Comparison of ENCODE assay signal across 39 cellular contexts in genomic region chr1:38055965-38056364, GRCh38. TPM values are rescaled to one million over a fixed set of nuclear protein-coding genes. Genes with fewer than 3 reads are reported as not detected.
DNase-seq lines count a peak whose midpoint lies in the region; ATAC-seq, FAIRE-seq and TF ChIP-seq lines count a peak whose summit lies in the region.
"Had no signal": no experiment of that assay in that cellular context is flagged by ENCODE, and none has a peak within 500 bp of the region (broad histone marks: within the 10 kb centered on the region; RNA-seq: fewer than 3 reads in every experiment).

No MANE protein-coding gene starts in this region.

- H3K9me1 ChIP-seq in K562 (ENCODE audit: control insufficient read depth, insufficient read depth, low read length) = no peaks in the 10 kb centered on the region

- H3K27ac ChIP-seq in astrocyte (ENCODE audit: low read depth, low read length) = no peak overlapping the region
- no peak overlapping the region for H3K27ac ChIP-seq in K562 (ENCODE audit: extremely low read depth, low read depth, low read length)
- H3K27ac ChIP-seq in H1 (ENCODE audit: low read depth, low read length) = no peak overlapping the region
- H3K27ac ChIP-seq: 22Rv1; A549; BLaER1; BLaER1 treated with 17β-estradiol and CSF1 and Interleukin-3, amounts not matched to agents 10 nM and 100 nM; C4-2B had no signal

- peaks cover 8% of the 10 kb centered on the region for H3K79me1 ChIP-seq in H1 (ENCODE audit: low read depth, low read length)

- peak overlapping the region; percentile 45 for H3K4me2 ChIP-seq in astrocyte (ENCODE audit: low read length)
- no peak overlapping the region for H3K4me2 ChIP-seq in K562 (ENCODE audit: insufficient read depth, low read length)
- no peak overlapping the region for H3K4me2 ChIP-seq in H1 (ENCODE audit: insufficient read depth in 1 of 2, low read depth in 2 of 2, low read length in 2 of 2)
- H3K4me2 ChIP-seq: A549; BLaER1; BLaER1 treated with 17β-estradiol and CSF1 and Interleukin-3, amounts not matched to agents 10 nM and 100 nM had no signal

- BruUV-seq in K562 (replicated peaks; lab: Mats Ljungman, UMichigan) = no TSS peak

- H2BK5ac ChIP-seq in H1 (ENCODE audit: low read depth, low read length) = no peak overlapping the region

- TF ChIP-seq CTCF in natural killer cell (IDR thresholded peaks at IDR 0.05) (no peak), astrocyte (IDR thresholded peaks at IDR 0.05; ENCODE audit: insufficient read depth, low read depth, low read length) (no peak), K562 (IDR thresholded peaks at IDR 0.05 in 2 of 3, conservative IDR thresholded peaks at IDR 0.05 in 1 of 3; ENCODE audit: insufficient read depth in 2 of 3, low read depth in 1 of 3, low read length in 3 of 3) (no peak), H1 (IDR thresholded peaks at IDR 0.05; ENCODE audit: control extremely low read depth in 1 of 3, insufficient read depth in 1 of 3, low read depth in 1 of 3, low read length in 3 of 3) (no peak)

- H3K4ac ChIP-seq in H1 (replicated peaks; ENCODE audit: insufficient read length, low read depth, low read length) = no peak overlapping the region

- no peak for TF ChIP-seq POLR2A in K562 (conservative IDR thresholded peaks at IDR 0.05)
- TF ChIP-seq POLR2A in H1 (IDR thresholded peaks at IDR 0.05; ENCODE audit: control extremely low read depth in 1 of 2, low read depth in 2 of 2, low read length in 2 of 2) = no peak

- H3K27ac Mint-ChIP-seq in natural killer cell treated with Interleukin-12 subunit alpha and Interleukin-12 subunit beta and Interleukin-15 and Interleukin-18, amount 100 ng/mL, for 72 hours = no peak overlapping the region
- H3K27ac Mint-ChIP-seq in natural killer cell = no peak overlapping the region
- no peak overlapping the region for H3K27ac Mint-ChIP-seq in astrocyte (ENCODE audit: unreplicated experiment)
- H3K27ac Mint-ChIP-seq: B cell; CD4-positive, alpha-beta memory T cell; CD4-positive, alpha-beta T cell; CD4-positive, CD25-positive, alpha-beta regulatory T cell; CD8-positive, alpha-beta T cell had no signal

- peaks cover 12 to 34% of the 10 kb centered on the region in 2 donors for H3K27me3 Mint-ChIP-seq in natural killer cell treated with Interleukin-12 subunit alpha and Interleukin-12 subunit beta and Interleukin-15 and Interleukin-18, amount 100 ng/mL, for 72 hours
- H3K27me3 Mint-ChIP-seq in natural killer cell (ENCODE audit: low read depth in 2 of 2) (peaks cover 10 to 17% of the 10 kb centered on the region in 2 donors), astrocyte (ENCODE audit: low read depth, unreplicated experiment) (peaks cover 34% of the 10 kb centered on the region)
- H3K27me3 Mint-ChIP-seq: B cell; CD4-positive, alpha-beta memory T cell had no signal

- H3K36me3 ChIP-seq in astrocyte (ENCODE audit: insufficient read depth, low read length) (no peaks in the 10 kb centered on the region), K562 (ENCODE audit: control insufficient read depth, insufficient read depth, low read length) (no peaks in the 10 kb centered on the region), H1 (ENCODE audit: control insufficient read depth in 2 of 4, insufficient read depth in 4 of 4, low read length in 3 of 4) (no peaks in the 10 kb centered on the region)
- H3K36me3 ChIP-seq: BE2C; BLaER1; BLaER1 treated with 17β-estradiol and CSF1 and Interleukin-3, amounts not matched to agents 10 nM and 100 nM had no signal

- TF ChIP-seq RAD21 in K562 (CRISPR knock-in tag; conservative IDR thresholded peaks at IDR 0.05 in 1 of 2, IDR thresholded peaks at IDR 0.05 in 1 of 2) (no peak), H1 (IDR thresholded peaks at IDR 0.05 in 1 of 2, conservative IDR thresholded peaks at IDR 0.05 in 1 of 2; ENCODE audit: low read depth in 2 of 2, low read length in 2 of 2) (no peak)

- no peak overlapping the region for H3K4me3 Mint-ChIP-seq in natural killer cell treated with Interleukin-12 subunit alpha and Interleukin-12 subunit beta and Interleukin-15 and Interleukin-18, amount 100 ng/mL, for 72 hours
- H3K4me3 Mint-ChIP-seq in natural killer cell = no peak overlapping the region
- H3K4me3 Mint-ChIP-seq in astrocyte (ENCODE audit: unreplicated experiment) = no peak overlapping the region
- H3K4me3 Mint-ChIP-seq: B cell; CD14-positive monocyte; CD4-positive, alpha-beta memory T cell; CD4-positive, alpha-beta T cell; CD8-positive, alpha-beta T cell had no signal

- H4K5ac ChIP-seq in H1 (ENCODE audit: insufficient read length, low read depth, low read length) = no peak overlapping the region

- H3K9me3 Mint-ChIP-seq in natural killer cell treated with Interleukin-12 subunit alpha and Interleukin-12 subunit beta and Interleukin-15 and Interleukin-18, amount 100 ng/mL, for 72 hours = no peaks in the 10 kb centered on the region
- no peaks in the 10 kb centered on the region for H3K9me3 Mint-ChIP-seq in natural killer cell
- no peaks in the 10 kb centered on the region for H3K9me3 Mint-ChIP-seq in astrocyte (ENCODE audit: unreplicated experiment)
- H3K9me3 Mint-ChIP-seq: CD14-positive monocyte; CD4-positive, alpha-beta memory T cell; CD4-positive, alpha-beta T cell; CD4-positive, CD25-positive, alpha-beta regulatory T cell; CD8-positive, alpha-beta T cell had no signal

- no peak for TF ChIP-seq EP300 in K562 (IDR thresholded peaks at IDR 0.05; ENCODE audit: low read length)
- no peak for TF ChIP-seq EP300 in H1 (IDR thresholded peaks at IDR 0.05; ENCODE audit: borderline replicate concordance in 1 of 2, low read depth in 2 of 2, low read length in 2 of 2)

- H3K23me2 ChIP-seq in H1 (ENCODE audit: low read depth, low read length) = 0 out of 2 replicates have a peak, but pooled peaks cover 2% of the 10 kb centered on the region

- no peaks in the 10 kb centered on the region for H3K79me2 ChIP-seq in astrocyte (ENCODE audit: insufficient read depth, low read length)
- H3K79me2 ChIP-seq in K562 (ENCODE audit: control insufficient read depth, insufficient read depth, low read length) = no peaks in the 10 kb centered on the region
- H3K79me2 ChIP-seq in H1 (ENCODE audit: control insufficient read depth in 1 of 2, insufficient read depth in 2 of 2, low read length in 2 of 2) = peaks cover 0 to 9% of the 10 kb centered on the region in 2 experiments; a peak in 1 of 4 replicates

- POLR2A ChIA-PET in K562 (lab: Yijun Ruan, JAX) = interaction anchor here (0.6 to 1.1 kb wide), 3 partner anchors 8 to 67 kb away, joined by 3 read pairs; no protein-coding TSS in a partner anchor
- POLR2A ChIA-PET in H1 (lab: Charles Lee; ENCODE audit: partially characterized antibody) = interaction anchor here (0.8 to 2.7 kb wide), 2 partner anchors 8 to 375 kb away, joined by 3 to 12 read pairs; partner anchors contain the start of gene POU3F1

- H3K36me3 Mint-ChIP-seq in natural killer cell treated with Interleukin-12 subunit alpha and Interleukin-12 subunit beta and Interleukin-15 and Interleukin-18, amount 100 ng/mL, for 72 hours = no peaks in the 10 kb centered on the region
- H3K36me3 Mint-ChIP-seq in natural killer cell (no peaks in the 10 kb centered on the region), astrocyte (ENCODE audit: low read depth, unreplicated experiment) (peaks cover 3% of the 10 kb centered on the region)
- H3K36me3 Mint-ChIP-seq: CD14-positive monocyte; CD4-positive, alpha-beta memory T cell; CD4-positive, CD25-positive, alpha-beta regulatory T cell; CD8-positive, alpha-beta memory T cell; CD8-positive, alpha-beta T cell had no signal

- H3K4me3 ChIP-seq in astrocyte (ENCODE audit: insufficient read depth, low read depth, low read length) (no peak overlapping the region), K562 (no peak overlapping the region), H1 (ENCODE audit: extremely low read depth in 1 of 4, insufficient read depth in 2 of 4, low read depth in 3 of 4, low read length in 4 of 4) (no peak overlapping the region)
- H3K4me3 ChIP-seq: A549; BLaER1; BLaER1 treated with 17β-estradiol and CSF1 and Interleukin-3, amounts not matched to agents 10 nM and 100 nM had no signal

- no peak for FAIRE-seq in astrocyte (lab: Jason Lieb, UNC)
- FAIRE-seq in K562 (lab: Jason Lieb, UNC) = no peak
- peak; percentile 32 for FAIRE-seq in H1 (lab: Jason Lieb, UNC)
- FAIRE-seq: A204.1, A549, D721Med had no signal

- H2AFZ ChIP-seq in astrocyte (ENCODE audit: low read depth, low read length) (no peak overlapping the region), K562 (ENCODE audit: low read depth, low read length) (no peak overlapping the region), H1 (ENCODE audit: low read length) (no peak overlapping the region)

- no peak for ATAC-seq in natural killer cell treated with Interleukin-12 subunit alpha and Interleukin-12 subunit beta and Interleukin-15 and Interleukin-18, amount 100 ng/mL, for 72 hours
- no peak for ATAC-seq in natural killer cell
- ATAC-seq in K562 = no peak
- ATAC-seq in GM19467 (IDR thresholded peaks at IDR 0.05; ENCODE audit: unreplicated experiment) = no peak
- ATAC-seq in GM18498 (IDR thresholded peaks at IDR 0.05; ENCODE audit: unreplicated experiment) = no peak
- ATAC-seq: A549; CD8-positive, alpha-beta T cell had no signal

- no peak overlapping the region for H3K18ac ChIP-seq in H1 (ENCODE audit: extremely low read depth, low read length)

- no peak overlapping the region for H4K8ac ChIP-seq in H1 (ENCODE audit: extremely low read depth, insufficient read depth, low read length)

- no peak overlapping the region for H3K14ac ChIP-seq in H1 (ENCODE audit: insufficient read length)

- WGBS in K562 (ENCODE audit: insufficient coverage, low coverage, missing lambda C conversion rate) = 0% methylated on average over 4 of the region's 4 CpGs
- WGBS in H1 (ENCODE audit: extremely low coverage in 1 of 2, insufficient coverage in 1 of 2, insufficient read length in 1 of 2, insufficient replicate concordance in 2 of 2, low coverage in 1 of 2, low lambda C conversion rate in 2 of 2, missing lambda C conversion rate in 1 of 2), 2 experiments = 79% methylated on average over 4 of the region's 4 CpGs; no CpG with 5 or more reads in 1 of the 2 experiments

- H2BK20ac ChIP-seq in H1 (ENCODE audit: low read length) = no peak overlapping the region

- no peaks in the 10 kb centered on the region for H3K9me3 ChIP-seq in astrocyte (ENCODE audit: insufficient read depth, low read depth, low read length)
- H3K9me3 ChIP-seq in K562 (replicated peaks; ENCODE audit: control insufficient read depth, insufficient read depth, low read depth, low read length) = no peaks in the 10 kb centered on the region
- no peaks in the 10 kb centered on the region for H3K9me3 ChIP-seq in H1 (ENCODE audit: insufficient read depth in 2 of 2, low read depth in 1 of 2, low read length in 1 of 2)
- H3K9me3 ChIP-seq: A549; BE2C; BLaER1; BLaER1 treated with 17β-estradiol and CSF1 and Interleukin-3, amounts not matched to agents 10 nM and 100 nM; Caco-2 had no signal

- no peak overlapping the region for H2BK120ac ChIP-seq in H1 (replicated peaks; ENCODE audit: low read depth, low read length)

- H3K4me1 Mint-ChIP-seq in natural killer cell treated with Interleukin-12 subunit alpha and Interleukin-12 subunit beta and Interleukin-15 and Interleukin-18, amount 100 ng/mL, for 72 hours (ENCODE audit: low read depth in 2 of 2) = peaks cover 16 to 19% of the 10 kb centered on the region in 2 donors
- H3K4me1 Mint-ChIP-seq in natural killer cell (peaks cover 8 to 14% of the 10 kb centered on the region in 2 donors), astrocyte (ENCODE audit: low read depth, unreplicated experiment) (peaks cover 10% of the 10 kb centered on the region)

- DNase-seq in natural killer cell treated with Interleukin-12 subunit alpha and Interleukin-12 subunit beta and Interleukin-15 and Interleukin-18, amount 100 ng/mL, for 72 hours (ENCODE audit: low spot score) = peak; percentile 51
- no peak for DNase-seq in natural killer cell
- no peak for DNase-seq in astrocyte (ENCODE audit: low read depth)
- DNase-seq in K562 (ENCODE audit: extremely low read depth in 1 of 4, low spot score in 3 of 4) = no peak
- no peak for DNase-seq in H1 (ENCODE audit: low read depth in 1 of 2, low spot score in 2 of 2)
- DNase-seq in NCI-H2107 treated with DMSO at 0.1 percent for 48 hours (lab: John Stamatoyannopoulos, UW; ENCODE audit: unreplicated experiment) = no peak
- DNase-seq: 8988T; ACHN; AML-193; BE2C; C1 segment of cervical spinal cord; Caco-2; Calu3; CD4-positive, alpha-beta memory T cell; CD4-positive, alpha-beta T cell; CD4-positive, CD25-positive, alpha-beta regulatory T cell; CD8-positive, alpha-beta memory T cell; CD8-positive, alpha-beta T cell; COR-L47; DMS 273 treated with DMSO at 0.1 percent for 48 hours; DMS153; DMS53; DMS79; DMS79 treated with DMSO at 0.1 percent for 48 hours; DND-41 had no signal

- H2BK12ac ChIP-seq in H1 (ENCODE audit: low read depth, low read length) = no peak overlapping the region

- CTCF ChIA-PET in K562 (lab: Yijun Ruan, JAX; ENCODE audit: low intra/inter-chr PET ratio) (no interaction called here), H1 (lab: Charles Lee; ENCODE audit: partially characterized antibody) (interaction anchor here (1.1 to 18.0 kb wide), 4 partner anchors 14 to 74 kb away, joined by 3 to 212 read pairs (median 4); partner anchors contain the start of gene SF3A3)

- intact Hi-C loops in natural killer cell (cut with micrococcal nuclease) (no loop called here), K562 (cut with micrococcal nuclease) (no loop called here)

- no peak overlapping the region for H3K9ac ChIP-seq in astrocyte (ENCODE audit: low read length)
- H3K9ac ChIP-seq in K562 (ENCODE audit: insufficient read depth in 1 of 2, low read depth in 2 of 2, low read length in 2 of 2) = no peak overlapping the region
- H3K9ac ChIP-seq in H1 (replicated peaks in 1 of 4; ENCODE audit: extremely low read depth in 1 of 4, low read depth in 3 of 4, low read length in 3 of 4) = no peak overlapping the region
- H3K9ac ChIP-seq: BLaER1; BLaER1 treated with 17β-estradiol and CSF1 and Interleukin-3, amounts not matched to agents 10 nM and 100 nM had no signal

- no peak overlapping the region for H2BK15ac ChIP-seq in H1 (ENCODE audit: low read length)

- no peak overlapping the region for H2AK5ac ChIP-seq in H1 (ENCODE audit: low read depth, low read length)

- H3K4me1 ChIP-seq in astrocyte (ENCODE audit: insufficient read depth, low read length) (peaks cover 6% of the 10 kb centered on the region), K562 (replicated peaks in 1 of 2; ENCODE audit: control insufficient read depth in 2 of 2, insufficient read depth in 2 of 2, low read length in 2 of 2) (peaks cover 8 to 11% of the 10 kb centered on the region in 2 experiments; a peak in 4 of 5 replicates), H1 (replicated peaks in 1 of 4; ENCODE audit: control insufficient read depth in 3 of 4, insufficient read depth in 4 of 4, low read length in 3 of 4) (peaks cover 0 to 14% (median 8%) of the 10 kb centered on the region in 4 experiments)
- H3K4me1 ChIP-seq: A549, BE2C, Caco-2 had no signal

- H3K56ac ChIP-seq in H1 (replicated peaks; ENCODE audit: insufficient read length, low read depth, low read length) = no peak overlapping the region

- no peaks in the 10 kb centered on the region for H4K20me1 ChIP-seq in astrocyte (ENCODE audit: insufficient read depth, low read length)
- peaks cover 8% of the 10 kb centered on the region for H4K20me1 ChIP-seq in K562 (replicated peaks; ENCODE audit: control insufficient read depth, insufficient read depth, low read length)
- peaks cover 4 to 5% of the 10 kb centered on the region in 2 experiments for H4K20me1 ChIP-seq in H1 (replicated peaks in 1 of 2; ENCODE audit: control insufficient read depth in 1 of 2, insufficient read depth in 2 of 2, low read length in 2 of 2)
- H4K20me1 ChIP-seq: BLaER1; BLaER1 treated with 17β-estradiol and CSF1 and Interleukin-3, amounts not matched to agents 10 nM and 100 nM had no signal

- no peak overlapping the region for H3K23ac ChIP-seq in H1 (ENCODE audit: insufficient read length)

- H3K27me3 ChIP-seq in astrocyte (ENCODE audit: insufficient read depth, low read length) (no peaks in the 10 kb centered on the region), K562 (ENCODE audit: control insufficient read depth in 2 of 2, insufficient read depth in 2 of 2, low read length in 2 of 2) (peaks cover 5 to 20% of the 10 kb centered on the region in 2 experiments; a peak in 3 of 5 replicates), H1 (replicated peaks in 1 of 4; ENCODE audit: control insufficient read depth in 3 of 4, extremely low read depth in 1 of 4, insufficient read depth in 3 of 4, low read length in 3 of 4) (no peaks in the 10 kb centered on the region)
- H3K27me3 ChIP-seq: BE2C; BLaER1; BLaER1 treated with 17β-estradiol and CSF1 and Interleukin-3, amounts not matched to agents 10 nM and 100 nM had no signal

- in situ Hi-C loops in K562 (cut with MboI) = no loop called here

- H4K91ac ChIP-seq in H1 (replicated peaks; ENCODE audit: insufficient read length, low read length) = no peak overlapping the region

RNA-seq across cellular contexts. Expression of gene POU3F1, which starts 9.4 kb away (rescaled TPM):
- total RNA-seq in natural killer cell treated with Interleukin-12 subunit alpha and Interleukin-12 subunit beta and Interleukin-15 and Interleukin-18, amount 100 ng/mL, for 72 hours = under 1 TPM; 0.50 to 0.93 TPM
- under 1 TPM in 2 of 3 donors, not detected in 1; 0.12 to 0.15 TPM for total RNA-seq in natural killer cell
- total RNA-seq in astrocyte = 2.3 and 3.3 TPM in 2 replicates
- not detected in 2 replicates for total RNA-seq in K562 (2011; cell fraction: chromatin; rRNA removed; ENCODE audit: low replicate concordance)
- 0.13 TPM in 1 of 2 replicates, not detected in the other for total RNA-seq in K562 (2011; cell fraction: nucleolus; rRNA removed)
- not detected in 2 replicates for total RNA-seq in K562 (2011; cell fraction: nucleoplasm; rRNA removed)
- 0.08 and 0.09 TPM in 2 replicates for total RNA-seq in K562 (2014; rRNA removed)
- total RNA-seq in K562 (2014; rRNA removed; fragmentation: Illumina TruSeq; extraction: Trizol) = not detected in 2 replicates
- not detected in 2 replicates for total RNA-seq in K562 (2015; rRNA removed; fragmentation: Illumina TruSeq; extraction: Trizol)
- not detected in 2 replicates for total RNA-seq in K562 (2021)
- polyA plus RNA-seq in K562 (2011; rRNA removed) = 0.05 TPM in 1 of 2 replicates, not detected in the other
- not detected in 2 replicates for polyA plus RNA-seq in K562 (2011; cell fraction: cytosol; rRNA removed)
- polyA plus RNA-seq in K562 (2011; cell fraction: nucleus; rRNA removed) = 0.06 and 0.15 TPM in 2 replicates
- not detected in 2 replicates for polyA plus RNA-seq in K562 (2012)
- polyA plus RNA-seq in K562 (2014; fragmentation: Illumina TruSeq; extraction: Trizol) = not detected in 2 replicates
- not detected for polyA plus RNA-seq in K562 (2014; fragmentation: Nextera tagmentation; extraction: Ambion mirVana)
- polyA plus RNA-seq in K562 (2014; rRNA removed) = not detected in 2 replicates
- not detected in 2 replicates for polyA minus RNA-seq in K562 (2011; rRNA and poly(A)+ RNA removed)
- not detected in 2 replicates for polyA minus RNA-seq in K562 (2011; cell fraction: cytosol; rRNA and poly(A)+ RNA removed)
- 0.13 and 0.33 TPM in 2 replicates for polyA minus RNA-seq in K562 (2011; cell fraction: nucleus; rRNA and poly(A)+ RNA removed)
- 10.8 and 11.6 TPM in 2 replicates for total RNA-seq in H1 (2021; fragmentation: NEBNext Ultra II Directional; extraction: Animal tissue kit (Norgen Biotek cat#: 25700))
- 4.2 and 7.1 TPM in 2 replicates for polyA plus RNA-seq in H1 (2011; rRNA removed)
- 3.5 TPM for polyA plus RNA-seq in H1 (2011; cell fraction: cytosol; rRNA removed)
- 4.9 TPM for polyA plus RNA-seq in H1 (2011; cell fraction: nucleus; rRNA removed)
- 4.0 to 6.8 TPM (median 6.4 TPM) in 4 replicates for polyA plus RNA-seq in H1 (2012, experiment 1 of 2)
- 4.1 TPM for polyA plus RNA-seq in H1 (2012, experiment 2 of 2)
- polyA plus RNA-seq in H1 (2013, experiment 1 of 2) = 15.0 TPM
- polyA plus RNA-seq in H1 (2013, experiment 2 of 2) = 15.5 TPM
- polyA minus RNA-seq in H1 (2011; rRNA and poly(A)+ RNA removed) = 0.95 and 1.5 TPM in 2 replicates
- 6.5 TPM for polyA minus RNA-seq in H1 (2011; cell fraction: cytosol; rRNA and poly(A)+ RNA removed)
- 7.7 TPM for polyA minus RNA-seq in H1 (2011; cell fraction: nucleus; rRNA and poly(A)+ RNA removed)
- total RNA-seq: A172, Caco-2, Calu3 had no signal
- polyA plus RNA-seq: A549, AG04450, BJ, CD14-positive monocyte had no signal

RNA-seq across cellular contexts. Expression of gene UTP11, which starts 43.4 kb away (rescaled TPM):
- total RNA-seq in natural killer cell treated with Interleukin-12 subunit alpha and Interleukin-12 subunit beta and Interleukin-15 and Interleukin-18, amount 100 ng/mL, for 72 hours = 10 to 100 TPM; 59.9 to 60.0 TPM
- 10 to 100 TPM; 13.4 to 20.7 (median 19.2) TPM for total RNA-seq in natural killer cell
- total RNA-seq in astrocyte = 38.2 and 42.6 TPM in 2 replicates
- total RNA-seq in K562 (2011; cell fraction: chromatin; rRNA removed; ENCODE audit: low replicate concordance) = 67.0 and 115 TPM in 2 replicates
- total RNA-seq in K562 (2011; cell fraction: nucleolus; rRNA removed) = 37.6 and 49.2 TPM in 2 replicates
- total RNA-seq in K562 (2011; cell fraction: nucleoplasm; rRNA removed) = 97.2 and 146 TPM in 2 replicates
- total RNA-seq in K562 (2014; rRNA removed) = 125 and 137 TPM in 2 replicates
- total RNA-seq in K562 (2014; rRNA removed; fragmentation: Illumina TruSeq; extraction: Trizol) = 215 and 251 TPM in 2 replicates
- 214 and 221 TPM in 2 replicates for total RNA-seq in K562 (2015; rRNA removed; fragmentation: Illumina TruSeq; extraction: Trizol)
- total RNA-seq in K562 (2021) = 124 and 129 TPM in 2 replicates
- 67.6 and 91.1 TPM in 2 replicates for polyA plus RNA-seq in K562 (2011; rRNA removed)
- polyA plus RNA-seq in K562 (2011; cell fraction: cytosol; rRNA removed) = 22.4 and 42.7 TPM in 2 replicates
- 18.0 and 28.1 TPM in 2 replicates for polyA plus RNA-seq in K562 (2011; cell fraction: nucleus; rRNA removed)
- polyA plus RNA-seq in K562 (2012) = 76.5 and 96.7 TPM in 2 replicates
- 329 and 378 TPM in 2 replicates for polyA plus RNA-seq in K562 (2014; fragmentation: Illumina TruSeq; extraction: Trizol)
- 100 to 1,000 TPM; 269 to 303 TPM for polyA plus RNA-seq in K562 (2014; fragmentation: Nextera tagmentation; extraction: Ambion mirVana)
- 167 and 253 TPM in 2 replicates for polyA plus RNA-seq in K562 (2014; rRNA removed)
- polyA minus RNA-seq in K562 (2011; rRNA and poly(A)+ RNA removed) = 46.0 and 51.0 TPM in 2 replicates
- 25.8 and 26.4 TPM in 2 replicates for polyA minus RNA-seq in K562 (2011; cell fraction: cytosol; rRNA and poly(A)+ RNA removed)
- polyA minus RNA-seq in K562 (2011; cell fraction: nucleus; rRNA and poly(A)+ RNA removed) = 17.6 and 38.0 TPM in 2 replicates
- total RNA-seq in H1 (2021; fragmentation: NEBNext Ultra II Directional; extraction: Animal tissue kit (Norgen Biotek cat#: 25700)) = 56.4 and 60.5 TPM in 2 replicates
- polyA plus RNA-seq in H1 (2011; rRNA removed) = 18.2 and 19.5 TPM in 2 replicates
- polyA plus RNA-seq in H1 (2011; cell fraction: cytosol; rRNA removed) = 28.8 TPM
- polyA plus RNA-seq in H1 (2011; cell fraction: nucleus; rRNA removed) = 7.3 TPM
- 22.7 to 38.5 TPM (median 29.0 TPM) in 4 replicates for polyA plus RNA-seq in H1 (2012, experiment 1 of 2)
- polyA plus RNA-seq in H1 (2012, experiment 2 of 2) = 11.9 TPM
- 54.9 TPM for polyA plus RNA-seq in H1 (2013, experiment 1 of 2)
- 52.3 TPM for polyA plus RNA-seq in H1 (2013, experiment 2 of 2)
- 10.0 and 10.4 TPM in 2 replicates for polyA minus RNA-seq in H1 (2011; rRNA and poly(A)+ RNA removed)
- polyA minus RNA-seq in H1 (2011; cell fraction: cytosol; rRNA and poly(A)+ RNA removed) = 18.9 TPM
- 18.2 TPM for polyA minus RNA-seq in H1 (2011; cell fraction: nucleus; rRNA and poly(A)+ RNA removed)

RNA-seq across cellular contexts. Expression of gene FHL3, which starts 50.7 kb away (rescaled TPM):
- total RNA-seq in natural killer cell treated with Interleukin-12 subunit alpha and Interleukin-12 subunit beta and Interleukin-15 and Interleukin-18, amount 100 ng/mL, for 72 hours = 10 to 100 TPM; 24.5 TPM
- total RNA-seq in natural killer cell (10 to 100 TPM; 49.3 to 82.6 (median 53.6) TPM), astrocyte (107 and 116 TPM in 2 replicates), K562 (2014; rRNA removed) (55.7 and 80.3 TPM in 2 replicates), K562 (2014; rRNA removed; fragmentation: Illumina TruSeq; extraction: Trizol) (22.6 and 27.7 TPM in 2 replicates), K562 (2015; rRNA removed; fragmentation: Illumina TruSeq; extraction: Trizol) (34.1 and 35.1 TPM in 2 replicates), K562 (2021) (123 and 144 TPM in 2 replicates)
- 89.8 and 202 TPM in 2 replicates for total RNA-seq in K562 (2011; cell fraction: chromatin; rRNA removed; ENCODE audit: low replicate concordance)
- total RNA-seq in K562 (2011; cell fraction: nucleolus; rRNA removed) = 99.7 and 116 TPM in 2 replicates
- 98.0 and 139 TPM in 2 replicates for total RNA-seq in K562 (2011; cell fraction: nucleoplasm; rRNA removed)
- polyA plus RNA-seq in K562 (2011; rRNA removed) (14.8 and 18.9 TPM in 2 replicates), K562 (2014; fragmentation: Illumina TruSeq; extraction: Trizol) (117 and 145 TPM in 2 replicates), K562 (2014; fragmentation: Nextera tagmentation; extraction: Ambion mirVana) (1 to 10 TPM; 6.1 to 8.0 TPM), K562 (2014; rRNA removed) (56.7 and 61.4 TPM in 2 replicates), H1 (2011; rRNA removed) (14.3 and 22.8 TPM in 2 replicates)
- polyA plus RNA-seq in K562 (2011; cell fraction: cytosol; rRNA removed) = 31.0 and 53.9 TPM in 2 replicates
- polyA plus RNA-seq in K562 (2011; cell fraction: nucleus; rRNA removed) = 58.4 and 84.8 TPM in 2 replicates
- 76.0 and 140 TPM in 2 replicates for polyA plus RNA-seq in K562 (2012)
- 26.4 and 29.9 TPM in 2 replicates for polyA minus RNA-seq in K562 (2011; rRNA and poly(A)+ RNA removed)
- polyA minus RNA-seq in K562 (2011; cell fraction: cytosol; rRNA and poly(A)+ RNA removed) = 46.4 and 60.9 TPM in 2 replicates
- 41.9 and 46.1 TPM in 2 replicates for polyA minus RNA-seq in K562 (2011; cell fraction: nucleus; rRNA and poly(A)+ RNA removed)
- 35.6 and 35.8 TPM in 2 replicates for total RNA-seq in H1 (2021; fragmentation: NEBNext Ultra II Directional; extraction: Animal tissue kit (Norgen Biotek cat#: 25700))
- 12.5 TPM for polyA plus RNA-seq in H1 (2011; cell fraction: cytosol; rRNA removed)
- polyA plus RNA-seq in H1 (2011; cell fraction: nucleus; rRNA removed) = 20.9 TPM
- polyA plus RNA-seq in H1 (2012, experiment 1 of 2) = 21.0 to 35.7 TPM (median 34.1 TPM) in 4 replicates
- polyA plus RNA-seq in H1 (2012, experiment 2 of 2) = 51.4 TPM
- 32.0 TPM for polyA plus RNA-seq in H1 (2013, experiment 1 of 2)
- polyA plus RNA-seq in H1 (2013, experiment 2 of 2) = 33.4 TPM
- 9.7 and 19.7 TPM in 2 replicates for polyA minus RNA-seq in H1 (2011; rRNA and poly(A)+ RNA removed)
- 13.7 TPM for polyA minus RNA-seq in H1 (2011; cell fraction: cytosol; rRNA and poly(A)+ RNA removed)
- 22.4 TPM for polyA minus RNA-seq in H1 (2011; cell fraction: nucleus; rRNA and poly(A)+ RNA removed)
